In genomic region chr16:27444015-27444414, GRCh38 we compare ENCODE assay signal across 16 cellular contexts. TPM values are rescaled to one million over a fixed set of nuclear protein-coding genes. Genes with fewer than 3 reads are reported as not detected.
DNase-seq lines count a peak whose midpoint lies in the region; ATAC-seq and TF ChIP-seq lines count a peak whose summit lies in the region.
"Had no signal": no experiment of that assay in that cellular context is flagged by ENCODE, and none has a peak within 500 bp of the region (broad histone marks: within the 10 kb centered on the region; RNA-seq: fewer than 3 reads in every experiment).

No MANE protein-coding gene starts in this region.

- H3K36me3 ChIP-seq in mammary epithelial cell (ENCODE audit: insufficient read depth, low read length) (no peaks in the 10 kb centered on the region), breast epithelium (no peaks in the 10 kb centered on the region), tibial artery (no peaks in the 10 kb centered on the region), HAP-1 (replicated peaks) (no peaks in the 10 kb centered on the region), prostate gland (no peaks in the 10 kb centered on the region)
- H3K36me3 ChIP-seq: cardiac muscle cell had no signal

- H3K9me3 ChIP-seq in mammary epithelial cell (replicated peaks; ENCODE audit: insufficient read depth, low read length) (no peaks in the 10 kb centered on the region), breast epithelium (peaks cover 14 to 16% of the 10 kb centered on the region in 2 donors), tibial artery (peaks cover 4 to 19% (median 13%) of the 10 kb centered on the region in 3 donors), HAP-1 (peaks cover 9% of the 10 kb centered on the region), prostate gland (no peaks in the 10 kb centered on the region)

- H3K27ac ChIP-seq in mammary epithelial cell (ENCODE audit: insufficient read depth, low read depth, low read length) (no peak overlapping the region), breast epithelium (no peak overlapping the region), tibial artery (no peak overlapping the region), prostate gland (no peak overlapping the region)
- H3K27ac ChIP-seq: cardiac muscle cell, KMS-11 had no signal

- H3K27me3 ChIP-seq in mammary epithelial cell (ENCODE audit: insufficient read depth, low read length), result no peaks in the 10 kb centered on the region
- peaks cover 0 to 13% of the 10 kb centered on the region in 2 donors for H3K27me3 ChIP-seq in breast epithelium
- peaks cover 0 to 26% of the 10 kb centered on the region in 2 donors for H3K27me3 ChIP-seq in tibial artery
- no peaks in the 10 kb centered on the region for H3K27me3 ChIP-seq in HAP-1 (ENCODE audit: low read depth)
- no peaks in the 10 kb centered on the region for H3K27me3 ChIP-seq in prostate gland (replicated peaks; ENCODE audit: insufficient read depth)
- H3K27me3 ChIP-seq: cardiac muscle cell had no signal

- no peak overlapping the region for H2AFZ ChIP-seq in mammary epithelial cell (ENCODE audit: low read depth, low read length)

- H3K4me2 ChIP-seq in mammary epithelial cell (ENCODE audit: insufficient read depth, low read depth, low read length), result no peak overlapping the region
- H3K4me2 ChIP-seq: KMS-11 had no signal

- CTCF ChIA-PET in mammary epithelial cell (lab: Charles Lee; ENCODE audit: low non-redundant PET), result no interaction called here

- ATAC-seq in SK-N-SH treated with all-trans-retinoic acid at 6 μM for 48 hours (peak; percentile 78), GM21786 (IDR thresholded peaks at IDR 0.05; ENCODE audit: unreplicated experiment) (no peak)
- ATAC-seq: esophagus mucosa had no signal

- no peak overlapping the region for H3K4me3 ChIP-seq in mammary epithelial cell (replicated peaks in 1 of 3; ENCODE audit: insufficient read depth in 1 of 3, low read depth in 2 of 3, low read length in 3 of 3)
- no peak overlapping the region for H3K4me3 ChIP-seq in breast epithelium
- H3K4me3 ChIP-seq in fibroblast of pulmonary artery (replicated peaks; ENCODE audit: low read depth, low read length), result no peak overlapping the region
- H3K4me3 ChIP-seq in tibial artery, result no peak overlapping the region
- H3K4me3 ChIP-seq in HAP-1, result no peak overlapping the region
- H3K4me3 ChIP-seq in prostate gland, result no peak overlapping the region
- H3K4me3 ChIP-seq: cardiac muscle cell had no signal

- intact Hi-C loops in mammary epithelial cell (cut with micrococcal nuclease), result no loop called here
- intact Hi-C loops in breast epithelium (cut with DNase I; ENCODE audit: low total_unique reads), result no loop called here
- intact Hi-C loops in tibial artery (cut with DNase I; ENCODE audit: low total_unique reads), result no loop called here
- intact Hi-C loops in prostate gland (cut with DNase I), result no loop called here

- peak; percentile 77 for DNase-seq in mammary epithelial cell
- DNase-seq in breast epithelium (ENCODE audit: low spot score in 2 of 2), result no peak
- DNase-seq in fibroblast of pulmonary artery (ENCODE audit: low read depth), result peak; percentile 71
- peak; percentile 2 to 13 for DNase-seq in tibial artery
- no peak for DNase-seq in HAP-1 (ENCODE audit: low spot score in 2 of 2)
- no peak for DNase-seq in prostate gland (ENCODE audit: low spot score)
- DNase-seq: AML-193, mesendoderm, NCI-H146, NCI-H446 treated with DMSO at 0.1 percent for 48 hours, occipital lobe had no signal

- no peaks in the 10 kb centered on the region for H3K79me2 ChIP-seq in mammary epithelial cell (ENCODE audit: insufficient read depth, low read length)

- dilution Hi-C loops in mammary epithelial cell (cut with HindIII; ENCODE audit: low sequenced_read_pairs), result no loop called here

- no peak overlapping the region for H3K9ac ChIP-seq in mammary epithelial cell (ENCODE audit: insufficient read depth, low read length)
- H3K9ac ChIP-seq: KMS-11 had no signal

- TF ChIP-seq CTCF in mammary epithelial cell (conservative IDR thresholded peaks at IDR 0.05 in 1 of 2, IDR thresholded peaks at IDR 0.05 in 1 of 2; ENCODE audit: extremely low read depth in 1 of 2, insufficient read depth in 1 of 2, low read depth in 1 of 2, low read length in 2 of 2), result no peak
- TF ChIP-seq CTCF in breast epithelium (IDR thresholded peaks at IDR 0.05), result no peak
- TF ChIP-seq CTCF in fibroblast of pulmonary artery (IDR thresholded peaks at IDR 0.05; ENCODE audit: low read length, missing control alignments), result no peak
- no peak for TF ChIP-seq CTCF in tibial artery (IDR thresholded peaks at IDR 0.05)
- no peak for TF ChIP-seq CTCF in prostate gland (IDR thresholded peaks at IDR 0.05)

- no peak for TF ChIP-seq POLR2A in breast epithelium (IDR thresholded peaks at IDR 0.05)
- TF ChIP-seq POLR2A in prostate gland (IDR thresholded peaks at IDR 0.05), result no peak

- H4K20me1 ChIP-seq in mammary epithelial cell (ENCODE audit: insufficient read depth, low read length), result no peaks in the 10 kb centered on the region

- 0% methylated on average over 2 of the region's 2 CpGs for WGBS in mammary epithelial cell (ENCODE audit: low coverage, missing lambda C conversion rate)
- 55% methylated on average over 2 of the region's 2 CpGs for WGBS in prostate gland

- no TSS peak for BruUV-seq in mammary epithelial cell (replicated peaks; lab: Mats Ljungman, UMichigan)

- H3K4me1 ChIP-seq in mammary epithelial cell (ENCODE audit: insufficient read depth, low read length), result peaks cover 9% of the 10 kb centered on the region
- no peaks in the 10 kb centered on the region for H3K4me1 ChIP-seq in breast epithelium
- no peaks in the 10 kb centered on the region for H3K4me1 ChIP-seq in tibial artery
- H3K4me1 ChIP-seq in HAP-1, result no peaks in the 10 kb centered on the region
- no peaks in the 10 kb centered on the region for H3K4me1 ChIP-seq in prostate gland (replicated peaks)

- in situ Hi-C loops in mammary epithelial cell (cut with MboI; ENCODE audit: low sequenced_read_pairs in 2 of 2), result no loop called here
- in situ Hi-C loops in HAP-1 (cut with MboI; ENCODE audit: low sequenced_read_pairs), result no loop called here

TF ChIP-seq in SK-N-SH treated with all-trans-retinoic acid at 6 μM for 48 hours, 23 proteins besides CTCF, POLR2A, EP300 and RAD21:
- TF ChIP-seq OSR1 (CRISPR knock-in tag; IDR thresholded peaks at IDR 0.05) (no peak), POU6F1 (CRISPR knock-in tag; IDR thresholded peaks at IDR 0.05; ENCODE audit: borderline replicate concordance, low read depth) (no peak), GLIS3 (CRISPR knock-in tag; IDR thresholded peaks at IDR 0.05) (no peak), ZC3H10 (CRISPR knock-in tag; IDR thresholded peaks at IDR 0.05) (no peak), ISL1 (CRISPR knock-in tag; IDR thresholded peaks at IDR 0.05) (peak; percentile 32), ZNF70 (CRISPR knock-in tag; IDR thresholded peaks at IDR 0.05) (no peak), PATZ1 (CRISPR knock-in tag; IDR thresholded peaks at IDR 0.05; ENCODE audit: borderline replicate concordance) (no peak), ZNF565 (CRISPR knock-in tag; conservative IDR thresholded peaks at IDR 0.05; ENCODE audit: low read depth) (no peak)

RNA-seq across cellular contexts. Expression of gene IL21R, which starts 42.0 kb away (rescaled TPM):
- total RNA-seq in mammary epithelial cell (under 1 TPM; 0.17 to 0.64 TPM), breast epithelium (under 1 TPM in 2 of 3 donors, not detected in 1; 0.16 to 0.33 TPM), prostate gland (under 1 TPM; 0.32 to 0.57 TPM)
- polyA plus RNA-seq in mammary epithelial cell, result 5.4 TPM
- 11.3 TPM for polyA minus RNA-seq in mammary epithelial cell
- total RNA-seq: cardiac muscle cell, occipital lobe had no signal
- polyA plus RNA-seq: cardiac muscle cell had no signal

Comparison
In these comparisons a context has a peak if more than half of its experiments do, and no peak if none do; other contexts are left out.
1. DNase-seq: peak in mammary epithelial cell (single experiment), fibroblast of pulmonary artery (single experiment) and tibial artery (2 of 2); none in breast epithelium (0 of 2), HAP-1 (0 of 2) and prostate gland (single experiment).